ENCODE assay signal across 1 cellular context in genomic region chr17:76304226-76305134, GRCh38.
TF ChIP-seq lines count a peak whose summit lies in the region.

No MANE protein-coding gene starts in this region.

TF ChIP-seq in H1, 55 proteins besides CTCF, POLR2A, EP300 and RAD21:
- TF ChIP-seq CEBPB (IDR thresholded peaks at IDR 0.05; ENCODE audit: low read depth, low read length) = no peak
- TF ChIP-seq POU5F1 (IDR thresholded peaks at IDR 0.05; ENCODE audit: low read depth, low read length) = no peak
- TF ChIP-seq KDM4A (IDR thresholded peaks at IDR 0.05; ENCODE audit: low read depth, low read length, severe bottlenecking) = no peak
- TF ChIP-seq SIRT6 (IDR thresholded peaks at IDR 0.05; ENCODE audit: low read length) = no peak
- TF ChIP-seq FOSL1 (IDR thresholded peaks at IDR 0.05; ENCODE audit: insufficient read depth, low read depth, low read length) = no peak
- no peak for TF ChIP-seq ZNF274 (IDR thresholded peaks at IDR 0.05; ENCODE audit: borderline replicate concordance, extremely low read depth, low read length)
- no peak for TF ChIP-seq GTF2F1 (IDR thresholded peaks at IDR 0.05; ENCODE audit: borderline replicate concordance, low read depth, low read length)
- TF ChIP-seq CBX5 (IDR thresholded peaks at IDR 0.05; ENCODE audit: low read depth, low read length) = no peak
- no peak for TF ChIP-seq CTBP2 (IDR thresholded peaks at IDR 0.05; ENCODE audit: borderline replicate concordance, insufficient read depth, insufficient read length, low read length)
- no peak for TF ChIP-seq SP4 (IDR thresholded peaks at IDR 0.05; ENCODE audit: low read length)
- no peak for TF ChIP-seq GABPA (IDR thresholded peaks at IDR 0.05; ENCODE audit: borderline replicate concordance, insufficient read depth, low read length)
- TF ChIP-seq HDAC6 (IDR thresholded peaks at IDR 0.05; ENCODE audit: low read depth, low read length) = no peak
- no peak for TF ChIP-seq NRF1 (IDR thresholded peaks at IDR 0.05; ENCODE audit: low read depth, low read length)
- no peak for TF ChIP-seq BCL11A (IDR thresholded peaks at IDR 0.05; ENCODE audit: low read depth in 2 of 2, low read length in 2 of 2)
- TF ChIP-seq BRCA1 (IDR thresholded peaks at IDR 0.05; ENCODE audit: low read depth, low read length) = no peak
TF ChIP-seq in H1: peak in this region for 0.
